In genomic region chr2:55419514-55420243, GRCh38 we compare ENCODE assay signal across 8 cellular contexts. TPM values are rescaled to one million over a fixed set of nuclear protein-coding genes. Genes with fewer than 3 reads are reported as not detected.
DNase-seq lines count a peak whose midpoint lies in the region; ATAC-seq and TF ChIP-seq lines count a peak whose summit lies in the region.

CCDC88A (minus strand) TSS chr2:55419856; CDS start chr2:55419079, 777 bp downstream.

- no peaks in the 10 kb centered on the region for H3K4me1 ChIP-seq in right lobe of liver

- peak; percentile 94 for TF ChIP-seq POLR2A in right lobe of liver (IDR thresholded peaks at IDR 0.05)

- H3K4me3 ChIP-seq in dorsolateral prefrontal cortex (peak within 1 kb of the TSS; percentile 70 to 96 (median 88)), right lobe of liver (peak within 1 kb of the TSS; percentile 59 to 67 (median 67))

- H3K27me3 ChIP-seq in dorsolateral prefrontal cortex (no peaks in the 10 kb centered on the region), right lobe of liver (no peaks in the 10 kb centered on the region)

- ATAC-seq in GM19395 (IDR thresholded peaks at IDR 0.05; ENCODE audit: unreplicated experiment): peak; percentile 75
- ATAC-seq in HG03558 (IDR thresholded peaks at IDR 0.05; ENCODE audit: extremely low read depth, unreplicated experiment): peak; percentile 63
- ATAC-seq in right lobe of liver: peak; percentile 97 to 98 (median 98)

- peak; percentile 97 for DNase-seq in CD1c-positive myeloid dendritic cell (ENCODE audit: extremely low spot score)
- peak; percentile 71 for DNase-seq in NCI-H748 treated with DMSO at 0.1 percent for 48 hours (lab: John Stamatoyannopoulos, UW)
- DNase-seq in activated CD4-positive, alpha-beta T cell treated with anti-CD3 and anti-CD28 coated beads, Interleukin-2, amount 50 U/mL, for 4 hours: peak; percentile 80 to 83
- DNase-seq in dorsolateral prefrontal cortex: peak; percentile 89 to 97 (median 93)
- peak; percentile 95 to 98 (median 96) for DNase-seq in right lobe of liver
- peak; percentile 88 for DNase-seq in stimulated activated CD4-positive, alpha-beta T cell treated with anti-CD3 and anti-CD28 coated beads, Interleukin-4, amount 100 ng/mL, for 24 hours

- intact Hi-C loops in dorsolateral prefrontal cortex (cut with DNase I) (loop anchor here (1.0 to 5.0 kb wide), 7 partner anchors 55 to 187 kb away; partner anchors contain the start of genes CFAP36 (in 1 of the 2), CLHC1 (in 1 of the 2), MTIF2 (in 1 of the 2) and RPS27A (in 1 of the 2)), right lobe of liver (cut with DNase I) (no loop called here)

- 0% methylated on average over 1 of the region's 76 CpGs for WGBS in right lobe of liver (ENCODE audit: insufficient coverage, low coverage, low lambda C conversion rate, missing lambda C conversion rate)

- no peaks in the 10 kb centered on the region for H3K36me3 ChIP-seq in right lobe of liver

- peak in 46 of 56 donors; percentile 11 to 65 (median 38) for TF ChIP-seq CTCF in dorsolateral prefrontal cortex (IDR thresholded peaks at IDR 0.05 in 54 of 56, conservative IDR thresholded peaks at IDR 0.05 in 2 of 56; ENCODE audit: low read depth in 1 of 56, partially characterized antibody in 56 of 56)
- peak in 3 of 4 donors; percentile 12 to 21 (median 19) for TF ChIP-seq CTCF in right lobe of liver (IDR thresholded peaks at IDR 0.05)

- H3K27ac ChIP-seq in dorsolateral prefrontal cortex: peak within 1 kb of the TSS; percentile 86 to 99 (median 98)
- peak within 1 kb of the TSS; percentile 63 to 86 (median 77) for H3K27ac ChIP-seq in right lobe of liver

- H3K9me3 ChIP-seq in right lobe of liver: no peaks in the 10 kb centered on the region

RNA-seq across cellular contexts. Expression of gene CCDC88A, which starts in this region (rescaled TPM):
- total RNA-seq in dorsolateral prefrontal cortex: 100 to 1,000 TPM; 151 to 514 (median 261) TPM
- 10 to 100 TPM; 11.5 to 26.1 (median 18.5) TPM for total RNA-seq in right lobe of liver

Comparison
In these comparisons a context has a peak if more than half of its experiments do, and no peak if none do; other contexts are left out.
1. Peak in every context shown above with its lines: DNase-seq, ATAC-seq, H3K4me3 ChIP-seq and H3K27ac ChIP-seq.
2. RNA of gene CCDC88A (total RNA-seq): 151 to 514 TPM in dorsolateral prefrontal cortex; 11.5 to 26.1 TPM in right lobe of liver; every median in the first group is over 4 times any median in the second.
3. intact Hi-C loops: an anchor here in dorsolateral prefrontal cortex (1.0 to 5.0 kb wide); none called in right lobe of liver.